ENCODE assay signal across 8 cellular contexts in the genomic region with DNA sequence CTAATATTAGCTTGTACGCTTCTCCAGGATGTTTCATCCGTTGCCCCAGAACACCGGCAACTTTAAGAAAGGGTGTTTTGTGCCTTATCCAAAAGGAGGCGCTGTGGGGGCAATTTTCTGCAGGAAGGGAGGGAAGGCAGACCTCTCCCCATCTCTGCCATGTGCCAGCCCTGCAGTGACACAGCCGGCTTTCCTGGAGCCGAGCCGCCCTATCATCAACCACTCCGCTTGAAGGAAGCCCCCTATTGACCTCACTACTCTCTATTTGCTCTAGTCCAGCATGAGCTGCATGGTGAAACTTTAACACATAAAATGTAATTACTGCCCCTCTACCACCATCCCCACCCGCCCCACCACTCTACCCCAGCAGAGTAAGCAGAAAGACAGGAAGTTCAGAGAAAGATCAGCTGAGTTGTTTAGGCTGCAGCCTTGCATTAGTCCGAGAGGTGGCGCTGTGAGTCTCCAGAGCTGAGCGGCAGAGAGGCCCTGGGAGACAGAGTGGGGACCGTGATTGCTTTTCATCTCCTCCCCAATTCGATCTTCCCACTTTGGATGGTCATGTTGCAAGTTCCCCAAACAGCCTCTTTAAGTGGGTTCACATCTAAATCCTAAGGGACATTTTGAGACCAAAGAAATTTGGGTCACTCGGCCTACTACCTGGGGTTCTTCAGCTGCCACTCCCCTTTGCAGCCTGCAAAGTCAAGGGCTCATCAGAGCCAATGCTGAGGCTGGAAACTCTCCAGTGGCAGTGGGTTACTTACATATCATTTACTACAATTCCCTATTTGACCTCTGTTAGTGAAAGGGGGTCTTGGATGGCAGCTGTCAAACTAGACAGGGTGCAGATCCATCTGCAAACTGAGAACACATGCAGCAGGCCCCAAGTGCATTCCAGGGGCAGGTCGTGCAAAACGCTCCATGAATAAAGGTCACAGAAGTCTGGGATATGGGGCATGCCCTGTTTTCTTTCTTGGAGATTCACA. TPM values are rescaled to one million over a fixed set of nuclear protein-coding genes. Genes with fewer than 3 reads are reported as not detected.
DNase-seq lines count a peak whose midpoint lies in the region; ATAC-seq and TF ChIP-seq lines count a peak whose summit lies in the region.

No MANE protein-coding gene starts in this region.

- peaks cover 0 to 3% (median under 1%) of the 10 kb centered on the region in 4 donors for H3K36me3 ChIP-seq in stomach

- no peak overlapping the region for H3K4me3 ChIP-seq in stomach

- no peaks in the 10 kb centered on the region for H3K27me3 ChIP-seq in stomach

- TF ChIP-seq CTCF in stomach (IDR thresholded peaks at IDR 0.05) = peak in 5 of 7 experiments; percentile 67 to 85 (median 78)

- H3K27ac ChIP-seq in stomach = no peak overlapping the region

- no peaks in the 10 kb centered on the region for H3K9me3 ChIP-seq in stomach

- peak; percentile 80 for ATAC-seq in HG03039 (IDR thresholded peaks at IDR 0.05; ENCODE audit: unreplicated experiment)

- WGBS in stomach, 5 donors = 26 to 35% (median 29%) methylated on average over 17 of the region's 17 CpGs

- intact Hi-C loops in stomach (cut with DNase I; ENCODE audit: low total_unique reads) = no loop called here

- TF ChIP-seq EP300 in stomach (IDR thresholded peaks at IDR 0.05) = no peak

- peaks cover 0 to 6% (median 4%) of the 10 kb centered on the region in 4 donors for H3K4me1 ChIP-seq in stomach

- DNase-seq in activated CD8-positive, alpha-beta memory T cell treated with anti-CD3 and anti-CD28 coated beads for 24 hours = peak; percentile 69
- DNase-seq in activated CD8-positive, alpha-beta memory T cell treated with anti-CD3 and anti-CD28 coated beads, Interleukin-2, amount 50 U/mL, for 4 hours = no peak
- DNase-seq in NCI-H748 treated with DMSO at 0.1 percent for 48 hours (lab: John Stamatoyannopoulos, UW) = peak; percentile 17
- DNase-seq in activated CD8-positive, alpha-beta memory T cell treated with anti-CD3 and anti-CD28 coated beads, Interleukin-2, amount 50 U/mL, for 48 hours = peak; percentile 79
- peak; percentile 45 to 62 for DNase-seq in erythroblast (lab: John Stamatoyannopoulos, UW)
- peak; percentile 66 for DNase-seq in myocyte (ENCODE audit: low read depth)
- peak; percentile 76 for DNase-seq in stomach

- TF ChIP-seq POLR2A in erythroblast (IDR thresholded peaks at IDR 0.05; ENCODE audit: low read length) (no peak), stomach (IDR thresholded peaks at IDR 0.05) (no peak)

RNA-seq across cellular contexts. Expression of gene RAD18, which starts 24.7 kb away (rescaled TPM):
- total RNA-seq in myocyte = 7.7 and 17.4 TPM in 2 replicates
- 2.3 TPM for polyA plus RNA-seq in myocyte (2012)
- total RNA-seq in stomach = 10 to 100 TPM in 2 of 5 donors, 1 to 10 TPM in 3; 1.4 to 87.9 (median 9.0) TPM
- polyA plus RNA-seq in stomach = 1 to 10 TPM; 2.1 to 4.6 (median 2.2) TPM
